18 cellular contexts compared by ENCODE assay signal in the genomic region with DNA sequence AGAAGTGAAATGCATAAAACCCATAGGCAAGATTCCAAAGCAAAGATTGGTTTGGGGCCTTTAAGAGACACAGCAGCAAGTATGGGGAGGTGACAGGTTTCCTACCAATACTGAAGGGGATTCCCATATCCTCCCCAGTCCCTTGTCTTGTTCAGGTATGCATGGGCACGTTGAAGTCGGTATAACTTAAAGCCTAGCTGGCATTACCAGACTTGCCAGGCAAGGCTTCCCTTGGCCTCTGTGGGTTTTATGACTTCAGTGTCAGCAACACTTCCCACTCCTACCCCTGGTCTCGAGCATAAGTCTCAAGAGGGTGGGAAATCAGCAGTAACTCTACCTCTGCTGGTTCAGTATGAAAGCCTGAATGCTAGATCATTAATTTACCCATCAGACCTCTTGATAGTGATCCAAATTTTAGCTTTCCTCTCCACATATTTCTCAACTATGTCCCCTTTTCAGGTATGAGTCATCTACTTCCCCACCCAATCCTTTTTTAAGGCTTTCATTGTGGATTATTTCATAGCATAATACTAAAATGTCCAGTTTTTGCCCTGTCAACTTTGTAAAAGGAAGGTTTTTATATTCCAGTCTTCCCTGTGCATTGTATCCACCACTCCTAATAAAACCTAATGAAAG. TPM values are rescaled to one million over a fixed set of nuclear protein-coding genes. Genes with fewer than 3 reads are reported as not detected.
DNase-seq lines count a peak whose midpoint lies in the region; ATAC-seq and TF ChIP-seq lines count a peak whose summit lies in the region.
"Had no signal": no experiment of that assay in that cellular context is flagged by ENCODE, and none has a peak within 500 bp of the region (broad histone marks: within the 10 kb centered on the region; RNA-seq: fewer than 3 reads in every experiment).

No MANE protein-coding gene starts in this region.

- peaks cover 13 to 65% (median 28%) of the 10 kb centered on the region in 3 donors for H3K4me1 ChIP-seq in esophagus squamous epithelium
- H3K4me1 ChIP-seq in mesendoderm (ENCODE audit: control insufficient read depth, low read depth, low read length), result peaks cover 14% of the 10 kb centered on the region

- no peak overlapping the region for H3K9ac ChIP-seq in mesendoderm (ENCODE audit: low read length)
- H3K9ac ChIP-seq: GM23248 had no signal

- 11 to 38% methylated on average over 1 to 3 of the region's 3 CpGs for WGBS in esophagus squamous epithelium, 2 donors
- WGBS in mesendoderm (ENCODE audit: extremely low coverage, insufficient coverage, low lambda C conversion rate), result no CpG with 5 or more reads among the region's 3 CpGs

- H3K4me2 ChIP-seq in mesendoderm (ENCODE audit: low read length), result no peak overlapping the region

- H2BK5ac ChIP-seq in mesendoderm (ENCODE audit: low read length), result peak overlapping the region; percentile 57

- H3K27me3 ChIP-seq in esophagus squamous epithelium (peaks cover 0 to 5% (median 0%) of the 10 kb centered on the region in 4 donors), mesendoderm (ENCODE audit: insufficient read depth, low read length, poor library complexity) (no peaks in the 10 kb centered on the region)

- intact Hi-C loops in esophagus squamous epithelium (cut with DNase I), result no loop called here

- no peaks in the 10 kb centered on the region for H3K36me3 ChIP-seq in esophagus squamous epithelium
- no peaks in the 10 kb centered on the region for H3K36me3 ChIP-seq in mesendoderm (ENCODE audit: control insufficient read depth, insufficient read depth, low read length)

- no peaks in the 10 kb centered on the region for H3K79me2 ChIP-seq in mesendoderm (ENCODE audit: control insufficient read depth, insufficient read depth, low read length)

- ATAC-seq in GM21717 (IDR thresholded peaks at IDR 0.05; ENCODE audit: unreplicated experiment), result no peak
- ATAC-seq: activated CD4-positive, alpha-beta T cell treated with anti-CD3 and anti-CD28 coated beads for 36 hours; SK-N-SH treated with all-trans-retinoic acid at 6 μM for 48 hours had no signal

- no peak overlapping the region for H3K18ac ChIP-seq in mesendoderm (ENCODE audit: low read length)

- H3K23ac ChIP-seq in mesendoderm (ENCODE audit: low read length), result no peak overlapping the region

- TF ChIP-seq CTCF in VCaP (conservative IDR thresholded peaks at IDR 0.05) (no peak), esophagus squamous epithelium (IDR thresholded peaks at IDR 0.05) (no peak)

- no peak overlapping the region for H2BK15ac ChIP-seq in mesendoderm (replicated peaks; ENCODE audit: low read depth)

- H4K8ac ChIP-seq in mesendoderm (ENCODE audit: low read depth, low read length), result no peak overlapping the region

- H3K9me3 ChIP-seq in esophagus squamous epithelium, result no peaks in the 10 kb centered on the region

- no peak overlapping the region for H2BK120ac ChIP-seq in mesendoderm (ENCODE audit: low read depth, low read length)

- H3K27ac ChIP-seq in VCaP (peak overlapping the region; percentile 91), esophagus squamous epithelium (peak overlapping the region; percentile 76 to 80 (median 78)), mesendoderm (ENCODE audit: low read depth, low read length) (peak overlapping the region; percentile 3)
- H3K27ac ChIP-seq: GM23248 had no signal

- H3K4me3 ChIP-seq in esophagus squamous epithelium (no peak overlapping the region), mesendoderm (ENCODE audit: low read length) (no peak overlapping the region)
- H3K4me3 ChIP-seq: GM23248 had no signal

- no peak for DNase-seq in esophagus squamous epithelium (lab: John Stamatoyannopoulos, UW)
- no peak for DNase-seq in mesendoderm
- no peak for DNase-seq in activated naive CD4-positive, alpha-beta T cell treated with Interleukin-2 at 50 U/mL for 16 hours
- no peak for DNase-seq in NCI-H1417 treated with DMSO at 0.1 percent for 48 hours (lab: John Stamatoyannopoulos, UW)
- no peak for DNase-seq in KG1 (lab: John Stamatoyannopoulos, UW)
- DNase-seq: activated CD4-positive, alpha-beta T cell treated with anti-CD3 and anti-CD28 coated beads for 36 hours; activated CD8-positive, alpha-beta memory T cell treated with anti-CD3 and anti-CD28 coated beads, Interleukin-2, amount 50 U/mL, for 4 hours; effector CD4-positive, alpha-beta T cell; NCI-H69; OCI-M1; stimulated activated CD4-positive, alpha-beta T cell treated with anti-CD3 and anti-CD28 coated beads, Interleukin-4, amount 100 ng/mL, for 24 hours; T1000 had no signal

- peak overlapping the region; percentile 65 for H3K56ac ChIP-seq in mesendoderm (ENCODE audit: low read length)

- H3K79me1 ChIP-seq in mesendoderm (ENCODE audit: low read length), result no peaks in the 10 kb centered on the region

- no peak overlapping the region for H3K4ac ChIP-seq in mesendoderm (ENCODE audit: low read depth, low read length)

- H4K5ac ChIP-seq in mesendoderm (ENCODE audit: low read length), result no peak overlapping the region

- peak overlapping the region; percentile 40 for H2AK5ac ChIP-seq in mesendoderm (ENCODE audit: low read length)

- no peak for TF ChIP-seq POLR2A in esophagus squamous epithelium (IDR thresholded peaks at IDR 0.05)

RNA-seq across cellular contexts. Expression of a gene that starts 6.8 kb away (rescaled TPM):
- 10 to 100 TPM; 16.9 to 31.0 (median 28.8) TPM for total RNA-seq in esophagus squamous epithelium
- 1.4 TPM for polyA plus RNA-seq in mesendoderm (2013, experiment 1 of 2)
- 1.1 TPM for polyA plus RNA-seq in mesendoderm (2013, experiment 2 of 2)
- total RNA-seq: activated CD4-positive, alpha-beta T cell treated with anti-CD3 and anti-CD28 coated beads for 36 hours; GM23248 had no signal
- polyA plus RNA-seq: BJ, GM23248, IgD-negative memory B cell had no signal

RNA-seq across cellular contexts. Expression of a gene that starts 36.7 kb away (rescaled TPM):
- 1 to 10 TPM in 3 of 4 donors, under 1 TPM in 1; 0.19 to 1.5 (median 1.4) TPM for total RNA-seq in esophagus squamous epithelium
- polyA plus RNA-seq in mesendoderm (2013, experiment 1 of 2), result not detected
- polyA plus RNA-seq in mesendoderm (2013, experiment 2 of 2), result not detected
- total RNA-seq: activated CD4-positive, alpha-beta T cell treated with anti-CD3 and anti-CD28 coated beads for 36 hours; GM23248 had no signal
- polyA plus RNA-seq: BJ, GM23248, IgD-negative memory B cell had no signal

Comparison
In these comparisons a context has a peak if more than half of its experiments do, and no peak if none do; other contexts are left out.
1. H3K27ac ChIP-seq: peak in every context shown above with its lines; median percentile 91 in VCaP; 78 in esophagus squamous epithelium; 3 in mesendoderm.